ENCODE assay signal across 12 cellular contexts in genomic region chr17:42985225-42985624, GRCh38. TPM values are rescaled to one million over a fixed set of nuclear protein-coding genes. Genes with fewer than 3 reads are reported as not detected.
DNase-seq lines count a peak whose midpoint lies in the region; ATAC-seq and TF ChIP-seq lines count a peak whose summit lies in the region.
"Had no signal": no experiment of that assay in that cellular context is flagged by ENCODE, and none has a peak within 500 bp of the region (broad histone marks: within the 10 kb centered on the region; RNA-seq: fewer than 3 reads in every experiment).

No MANE protein-coding gene starts in this region.

- POLR2A ChIA-PET in GM10248 (lab: Yijun Ruan, JAX), result interaction anchor here (0.7 to 2.8 kb wide), 2 partner anchors 13 to 237 kb away, joined by 3 to 19 read pairs; partner anchors contain the start of gene RPL27

- H3K27ac ChIP-seq in muscle layer of duodenum (ENCODE audit: low read length) (peak overlapping the region; percentile 36), colonic mucosa (no peak overlapping the region)
- no peak overlapping the region for H3K27ac ChIP-seq in effector memory CD4-positive, alpha-beta T cell (ENCODE audit: insufficient read depth, low read length, poor library complexity, severe bottlenecking)
- H3K27ac ChIP-seq: testis had no signal

- H3K9me3 ChIP-seq in muscle layer of duodenum (ENCODE audit: control insufficient read depth in 1 of 2, low read length in 2 of 2), result no peaks in the 10 kb centered on the region
- H3K9me3 ChIP-seq in effector memory CD4-positive, alpha-beta T cell (ENCODE audit: control insufficient read depth, low read length), result no peaks in the 10 kb centered on the region
- no peaks in the 10 kb centered on the region for H3K9me3 ChIP-seq in colonic mucosa
- H3K9me3 ChIP-seq: testis had no signal

- H3K4me3 ChIP-seq in muscle layer of duodenum (ENCODE audit: low read depth in 1 of 2, low read length in 2 of 2) (no peak overlapping the region), colonic mucosa (no peak overlapping the region)
- no peak overlapping the region for H3K4me3 ChIP-seq in effector memory CD4-positive, alpha-beta T cell (ENCODE audit: insufficient read depth, low read depth, low read length, poor library complexity, severe bottlenecking)
- H3K4me3 ChIP-seq: testis had no signal

- CTCF ChIA-PET in GM10248 (lab: Yijun Ruan, JAX), result interaction anchor here (7.2 kb wide), 1 partner anchor 13 kb away, joined by 76 read pairs; the partner anchor contains the start of gene RPL27

- H3K4me1 ChIP-seq in muscle layer of duodenum (ENCODE audit: control insufficient read depth in 1 of 2, insufficient read depth in 2 of 2, low read length in 2 of 2) (peaks cover 0 to 21% of the 10 kb centered on the region in 2 donors), colonic mucosa (peaks cover 9% of the 10 kb centered on the region)
- H3K4me1 ChIP-seq in effector memory CD4-positive, alpha-beta T cell (ENCODE audit: control insufficient read depth, insufficient read depth, low read length, poor library complexity, severe bottlenecking), result peaks cover 9% of the 10 kb centered on the region

- H3K36me3 ChIP-seq in muscle layer of duodenum (ENCODE audit: control insufficient read depth in 1 of 2, insufficient read depth in 2 of 2, low read length in 2 of 2) (peaks cover 28 to 32% of the 10 kb centered on the region in 2 donors), colonic mucosa (peaks cover 25% of the 10 kb centered on the region)
- peaks cover 42% of the 10 kb centered on the region for H3K36me3 ChIP-seq in effector memory CD4-positive, alpha-beta T cell (ENCODE audit: control insufficient read depth, insufficient read depth, low read length)

- H3K27me3 ChIP-seq in muscle layer of duodenum (ENCODE audit: low read depth, low read length) (no peaks in the 10 kb centered on the region), colonic mucosa (no peaks in the 10 kb centered on the region)
- no peaks in the 10 kb centered on the region for H3K27me3 ChIP-seq in effector memory CD4-positive, alpha-beta T cell (replicated peaks; ENCODE audit: control insufficient read depth, insufficient read depth, low read length, poor library complexity, severe bottlenecking)
- H3K27me3 ChIP-seq: testis had no signal

- DNase-seq in GM10248 (ENCODE audit: extremely low spot score), result peak; percentile 69
- peak; percentile 80 for DNase-seq in OCI-M1 (lab: John Stamatoyannopoulos, UW)
- no peak for DNase-seq in effector memory CD4-positive, alpha-beta T cell
- no peak for DNase-seq in sciatic nerve (ENCODE audit: low spot score)
- DNase-seq in colonic mucosa, result no peak
- DNase-seq: NCI-H510A treated with DMSO at 0.1 percent for 48 hours, T-helper 17 cell, testis had no signal

- no peak overlapping the region for H3K9ac ChIP-seq in colonic mucosa (ENCODE audit: low read depth in 2 of 2, low read length in 2 of 2)

- peak; percentile 43 for ATAC-seq in HG02588 (IDR thresholded peaks at IDR 0.05; ENCODE audit: unreplicated experiment)
- no peak for ATAC-seq in sciatic nerve
- no peak for ATAC-seq in HG03439 (IDR thresholded peaks at IDR 0.05; ENCODE audit: unreplicated experiment)
- ATAC-seq: naive thymus-derived CD8-positive, alpha-beta T cell; T-helper 17 cell had no signal

- TF ChIP-seq CTCF in GM10248 (IDR thresholded peaks at IDR 0.05; ENCODE audit: control extremely low read depth, extremely low read depth, low read depth, missing control alignments), result no peak
- TF ChIP-seq CTCF in colonic mucosa (IDR thresholded peaks at IDR 0.05), result no peak

- intact Hi-C loops in sciatic nerve (cut with DNase I) (no loop called here), colonic mucosa (cut with DNase I) (no loop called here)

RNA-seq across cellular contexts. Expression of gene RUNDC1, which starts 4.9 kb away (rescaled TPM):
- total RNA-seq in sciatic nerve, result 12.4 TPM
- 10 to 100 TPM; 18.7 to 22.3 TPM for total RNA-seq in colonic mucosa

RNA-seq across cellular contexts. Expression of gene PTGES3L, which starts 5.3 kb away (rescaled TPM):
- total RNA-seq in sciatic nerve, result 0.40 TPM
- total RNA-seq in colonic mucosa, result 1 to 10 TPM; 1.5 to 2.4 TPM

RNA-seq across cellular contexts. Expression of gene RPL27, which starts 13.0 kb away (rescaled TPM):
- total RNA-seq in sciatic nerve (743 TPM), colonic mucosa (100 to 1,000 TPM; 707 to 851 TPM)

RNA-seq across cellular contexts. Expression of gene AARSD1, which starts 21.0 kb away (rescaled TPM):
- total RNA-seq in sciatic nerve, result 40.7 TPM
- total RNA-seq in colonic mucosa, result 10 to 100 TPM; 19.8 to 34.3 TPM

RNA-seq across cellular contexts. Expression of gene IFI35, which starts 21.4 kb away (rescaled TPM):
- total RNA-seq in sciatic nerve, result 28.1 TPM
- 10 to 100 TPM; 25.9 to 27.9 TPM for total RNA-seq in colonic mucosa

Comparison
In these comparisons a context has a peak if more than half of its experiments do, and no peak if none do; other contexts are left out.
1. DNase-seq: peak in GM10248 (single experiment) and OCI-M1 (single experiment); none in effector memory CD4-positive, alpha-beta T cell (0 of 3), sciatic nerve (single experiment) and colonic mucosa (single experiment).